17 cellular contexts compared by ENCODE assay signal in the genomic region with DNA sequence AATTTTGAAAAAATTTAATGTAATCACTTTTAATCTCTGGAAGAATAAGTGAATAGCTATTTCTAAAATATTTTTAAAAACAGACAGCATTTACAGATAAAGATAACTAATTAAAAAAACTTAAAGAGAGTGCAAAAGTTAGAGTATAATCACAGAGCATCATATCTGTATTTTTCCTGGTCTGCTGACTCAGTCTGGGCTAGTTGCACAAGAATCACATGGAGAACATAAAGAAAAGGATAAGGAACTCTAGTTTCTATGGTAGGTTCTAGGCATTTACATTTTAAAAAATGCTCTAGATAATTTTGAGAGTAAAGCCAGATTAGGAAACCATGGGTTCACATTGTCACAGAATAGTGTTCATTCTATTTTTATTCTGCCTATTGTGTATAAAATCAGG.
DNase-seq lines count a peak whose midpoint lies in the region; ATAC-seq, FAIRE-seq and TF ChIP-seq lines count a peak whose summit lies in the region.
"Had no signal": no experiment of that assay in that cellular context is flagged by ENCODE, and none has a peak within 500 bp of the region (broad histone marks: within the 10 kb centered on the region; RNA-seq: fewer than 3 reads in every experiment).

No MANE protein-coding gene starts in this region.

- no peak for TF ChIP-seq CTCF in epithelial cell of esophagus (IDR thresholded peaks at IDR 0.05; ENCODE audit: insufficient read depth, low read depth, low read length, missing control alignments)

- H3K36me3 ChIP-seq in adipocyte (ENCODE audit: control insufficient read depth, insufficient read depth, low read length, severe bottlenecking): no peaks in the 10 kb centered on the region
- H3K36me3 ChIP-seq: BLaER1 treated with 17β-estradiol and CSF1 and Interleukin-3, amounts not matched to agents 10 nM and 100 nM had no signal

- H3K9ac ChIP-seq in adipocyte (ENCODE audit: low read length): no peak overlapping the region
- H3K9ac ChIP-seq: BLaER1 treated with 17β-estradiol and CSF1 and Interleukin-3, amounts not matched to agents 10 nM and 100 nM had no signal

- no peak for DNase-seq in H54 (ENCODE audit: insufficient read length, low spot score)
- DNase-seq in adipocyte (ENCODE audit: low read depth): peak; percentile 29
- DNase-seq in epithelial cell of esophagus (ENCODE audit: low read depth): peak; percentile 38
- peak; percentile 39 for DNase-seq in iris pigment epithelial cell (ENCODE audit: low read depth)
- no peak for DNase-seq in DMS53 treated with DMSO at 0.1 percent for 48 hours (lab: John Stamatoyannopoulos, UW; ENCODE audit: unreplicated experiment)
- DNase-seq in hippocampal formation (lab: John Stamatoyannopoulos, UW): no peak
- DNase-seq: Calu3; CD8-positive, alpha-beta T cell; DND-41; EL; H9 had no signal

- ATAC-seq in GM18867 (IDR thresholded peaks at IDR 0.05; ENCODE audit: unreplicated experiment): no peak
- ATAC-seq: CD8-positive, alpha-beta T cell; GM12878; GM23338; HepG2 had no signal

- no peak for TF ChIP-seq POLR2A in H54 (IDR thresholded peaks at IDR 0.05; ENCODE audit: low read depth, low read length)

- H3K27me3 ChIP-seq in adipocyte (replicated peaks; ENCODE audit: control insufficient read depth, insufficient read depth, low read length): no peaks in the 10 kb centered on the region
- H3K27me3 ChIP-seq: BLaER1 treated with 17β-estradiol and CSF1 and Interleukin-3, amounts not matched to agents 10 nM and 100 nM had no signal

- H3K4me3 ChIP-seq in adipocyte (ENCODE audit: low read length): no peak overlapping the region
- H3K4me3 ChIP-seq in epithelial cell of esophagus (ENCODE audit: low read length): no peak overlapping the region
- H3K4me3 ChIP-seq: BLaER1 treated with 17β-estradiol and CSF1 and Interleukin-3, amounts not matched to agents 10 nM and 100 nM; GM12878; GM23338 had no signal

- peaks cover 11% of the 10 kb centered on the region for H3K9me3 ChIP-seq in adipocyte (ENCODE audit: control insufficient read depth, low read length)

- peak; percentile 73 for FAIRE-seq in H54 (lab: Jason Lieb, UNC)
- FAIRE-seq: GM12878, GM19239, HepG2 had no signal

- H3K4me1 ChIP-seq in adipocyte (ENCODE audit: control insufficient read depth, insufficient read depth, low read length): no peaks in the 10 kb centered on the region
- H3K4me1 ChIP-seq: BLaER1 treated with 17β-estradiol and CSF1 and Interleukin-3, amounts not matched to agents 10 nM and 100 nM had no signal

Comparison
In these comparisons a context has a peak if more than half of its experiments do, and no peak if none do; other contexts are left out.
1. DNase-seq: peak in adipocyte (single experiment), epithelial cell of esophagus (single experiment) and iris pigment epithelial cell (single experiment); none in H54 (single experiment), DMS53 treated with DMSO at 0.1 percent for 48 hours (single experiment) and hippocampal formation (0 of 2).